Comparison of ENCODE assay signal across 23 cellular contexts in genomic region chr5:82886911-82887310, GRCh38.
A peak's percentile ranks its signal among the peaks of the same experiment; 100 is the strongest.
DNase-seq lines count a peak whose midpoint lies in the region; ATAC-seq and FAIRE-seq lines count a peak whose summit lies in the region.
"Had no signal": no experiment of that assay in that cellular context is flagged by ENCODE, and none has a peak within 500 bp of the region (broad histone marks: within the 10 kb centered on the region; RNA-seq: fewer than 3 reads in every experiment).

No MANE protein-coding gene starts in this region.

- no peak overlapping the region for H3K23ac ChIP-seq in neuronal stem cell (ENCODE audit: low read depth, low read length, poor library complexity)

- no peaks in the 10 kb centered on the region for H3K27me3 ChIP-seq in neuronal stem cell (ENCODE audit: control insufficient read depth in 3 of 3, insufficient read depth in 3 of 3, low read depth in 1 of 3, low read length in 3 of 3)
- H3K27me3 ChIP-seq: breast epithelium, Peyer's patch, uterus had no signal

- CTCF ChIA-PET in activated CD4-positive, alpha-beta memory T cell treated with anti-CD3 and anti-CD28 coated beads for 36 hours (lab: Charles Lee), result interaction anchor here (0.7 kb wide), 1 partner anchor 53 kb away, joined by 3 read pairs; no protein-coding TSS in a partner anchor

- H3K4me2 ChIP-seq in neuronal stem cell (ENCODE audit: insufficient read depth, low read length, poor library complexity, severe bottlenecking), result no peak overlapping the region

- ATAC-seq in left colon, result no peak
- ATAC-seq: left lobe of liver; stimulated activated naive B cell treated with anti-CD40 and anti-IgM and Interleukin-4, amounts not matched to agents 10 μg/mL and 1 μg/mL and 100 μg/mL, for 72 hours had no signal

- FAIRE-seq in RCC 7860 (lab: Jason Lieb, UNC), result peak; percentile 83
- FAIRE-seq: GM19239 had no signal

- intact Hi-C loops in activated CD4-positive, alpha-beta memory T cell treated with anti-CD3 and anti-CD28 coated beads for 36 hours (cut with micrococcal nuclease), result no loop called here
- intact Hi-C loops in left colon (cut with DNase I, micrococcal nuclease), result no loop called here

- H3K36me3 ChIP-seq in neuronal stem cell (replicated peaks in 1 of 2; ENCODE audit: control insufficient read depth in 2 of 2, insufficient read depth in 2 of 2, low read length in 2 of 2), result no peaks in the 10 kb centered on the region
- H3K36me3 ChIP-seq: breast epithelium, Peyer's patch, thoracic aorta, uterus had no signal

- no peak overlapping the region for H3K27ac ChIP-seq in neuronal stem cell (replicated peaks; ENCODE audit: low read length)
- H3K27ac ChIP-seq: breast epithelium, Peyer's patch, thoracic aorta, uterus had no signal

- no peaks in the 10 kb centered on the region for H3K9me3 ChIP-seq in neuronal stem cell (replicated peaks in 1 of 2; ENCODE audit: control insufficient read depth in 2 of 2, insufficient read depth in 1 of 2, low read depth in 1 of 2, low read length in 2 of 2)
- H3K9me3 ChIP-seq: breast epithelium, Peyer's patch, thoracic aorta, uterus had no signal

- no peak overlapping the region for H3K4me3 ChIP-seq in neuronal stem cell (ENCODE audit: low read length in 2 of 2)
- H3K4me3 ChIP-seq: breast epithelium, Peyer's patch, thoracic aorta, uterus had no signal

- no peak overlapping the region for H2BK5ac ChIP-seq in neuronal stem cell (ENCODE audit: low read length)

- H3K18ac ChIP-seq in neuronal stem cell (ENCODE audit: low read length), result no peak overlapping the region

- peak; percentile 19 for DNase-seq in Daoy (ENCODE audit: low read depth)
- peak; percentile 61 for DNase-seq in RCC 7860 (ENCODE audit: low spot score)
- DNase-seq in fibroblast of gingiva (ENCODE audit: low read depth), result peak; percentile 61
- DNase-seq in neuronal stem cell (ENCODE audit: low spot score), result no peak
- DNase-seq in activated CD4-positive, alpha-beta memory T cell treated with anti-CD3 and anti-CD28 coated beads for 36 hours, result no peak
- no peak for DNase-seq in GM03348 (ENCODE audit: low spot score)
- DNase-seq in Ammon's horn (ENCODE audit: low spot score), result no peak
- DNase-seq in left colon, result no peak
- DNase-seq: activated effector memory CD4-positive, alpha-beta T cell treated with anti-CD3 and anti-CD28 coated beads, Interleukin-2, amount 50 U/mL, for 16 hours; activated naive CD8-positive, alpha-beta T cell treated with anti-CD3 and anti-CD28 coated beads, Interleukin-2, amount 10 ng/mL, durations not matched to agents 7 days and 5 days; cortex of kidney; head of caudate nucleus; MM.1S; naive B cell; NCI-H2107; Peyer's patch; stimulated activated CD4-positive, alpha-beta T cell treated with anti-CD3 and anti-CD28 coated beads, Interleukin-4, amount 100 ng/mL, for 1 hour; stimulated activated naive B cell treated with anti-CD40 and anti-IgM and Interleukin-4, amounts not matched to agents 10 μg/mL and 1 μg/mL and 100 μg/mL, for 72 hours; uterus had no signal

- peak overlapping the region; percentile 55 for H2AFZ ChIP-seq in neuronal stem cell (ENCODE audit: low read length)

- no peak overlapping the region for H2BK120ac ChIP-seq in neuronal stem cell (ENCODE audit: low read depth, low read length)

- H3K9ac ChIP-seq in neuronal stem cell (ENCODE audit: low read depth, low read length, poor library complexity), result no peak overlapping the region

- no CpG with 5 or more reads among the region's 1 CpG for WGBS in neuronal stem cell (ENCODE audit: extremely low coverage in 2 of 2, insufficient read length in 2 of 2, insufficient replicate concordance in 1 of 2), 2 donors

- peaks cover 5% of the 10 kb centered on the region for H3K4me1 Mint-ChIP-seq in activated CD4-positive, alpha-beta memory T cell treated with anti-CD3 and anti-CD28 coated beads for 36 hours (ENCODE audit: low read depth)

- no peak overlapping the region for H3K4ac ChIP-seq in neuronal stem cell (ENCODE audit: low read length)

- H4K91ac ChIP-seq in neuronal stem cell (ENCODE audit: low read depth, low read length, poor library complexity), result no peak overlapping the region

- H2BK12ac ChIP-seq in neuronal stem cell (ENCODE audit: low read length), result no peak overlapping the region

- no peak overlapping the region for H3K4me3 Mint-ChIP-seq in activated CD4-positive, alpha-beta memory T cell treated with anti-CD3 and anti-CD28 coated beads for 36 hours
- H3K4me3 Mint-ChIP-seq: activated naive CD8-positive, alpha-beta T cell treated with anti-CD3 and anti-CD28 coated beads, Interleukin-2, amount 10 ng/mL, durations not matched to agents 7 days and 5 days; naive B cell; stimulated activated naive B cell treated with anti-CD40 and anti-IgM and Interleukin-4, amounts not matched to agents 10 μg/mL and 1 μg/mL and 100 μg/mL, for 72 hours had no signal

- peaks cover 9% of the 10 kb centered on the region for H3K27me3 Mint-ChIP-seq in activated CD4-positive, alpha-beta memory T cell treated with anti-CD3 and anti-CD28 coated beads for 36 hours
- H3K27me3 Mint-ChIP-seq: naive B cell; stimulated activated naive B cell treated with anti-CD40 and anti-IgM and Interleukin-4, amounts not matched to agents 10 μg/mL and 1 μg/mL and 100 μg/mL, for 72 hours had no signal

- H3K36me3 Mint-ChIP-seq in activated CD4-positive, alpha-beta memory T cell treated with anti-CD3 and anti-CD28 coated beads for 36 hours, result no peaks in the 10 kb centered on the region
- H3K36me3 Mint-ChIP-seq: naive B cell; stimulated activated naive B cell treated with anti-CD40 and anti-IgM and Interleukin-4, amounts not matched to agents 10 μg/mL and 1 μg/mL and 100 μg/mL, for 72 hours had no signal

- POLR2A ChIA-PET in activated CD4-positive, alpha-beta memory T cell treated with anti-CD3 and anti-CD28 coated beads for 36 hours (lab: Charles Lee), result no interaction called here

- H2BK15ac ChIP-seq in neuronal stem cell (ENCODE audit: low read length), result no peak overlapping the region

- H2AK5ac ChIP-seq in neuronal stem cell (ENCODE audit: low read depth, low read length), result no peak overlapping the region

- H3K79me1 ChIP-seq in neuronal stem cell (ENCODE audit: low read depth, low read length), result no peaks in the 10 kb centered on the region

- H3K14ac ChIP-seq in neuronal stem cell (ENCODE audit: low read length), result no peak overlapping the region

- H4K8ac ChIP-seq in neuronal stem cell (ENCODE audit: low read depth, low read length), result no peak overlapping the region

- H3K9me3 Mint-ChIP-seq in activated CD4-positive, alpha-beta memory T cell treated with anti-CD3 and anti-CD28 coated beads for 36 hours, result no peaks in the 10 kb centered on the region

- no peak overlapping the region for H3K27ac Mint-ChIP-seq in activated CD4-positive, alpha-beta memory T cell treated with anti-CD3 and anti-CD28 coated beads for 36 hours
- H3K27ac Mint-ChIP-seq: activated naive CD8-positive, alpha-beta T cell treated with anti-CD3 and anti-CD28 coated beads, Interleukin-2, amount 10 ng/mL, durations not matched to agents 7 days and 5 days; naive B cell; stimulated activated naive B cell treated with anti-CD40 and anti-IgM and Interleukin-4, amounts not matched to agents 10 μg/mL and 1 μg/mL and 100 μg/mL, for 72 hours had no signal

- no peaks in the 10 kb centered on the region for H3K4me1 ChIP-seq in neuronal stem cell (ENCODE audit: control insufficient read depth in 2 of 2, insufficient read depth in 1 of 2, low read depth in 1 of 2, low read length in 2 of 2)
- H3K4me1 ChIP-seq: breast epithelium, Peyer's patch, uterus had no signal

Comparison
In these comparisons a context has a peak if more than half of its experiments do, and no peak if none do; other contexts are left out.
1. DNase-seq: peak in Daoy (single experiment), RCC 7860 (single experiment) and fibroblast of gingiva (single experiment); none in neuronal stem cell (single experiment), activated CD4-positive, alpha-beta memory T cell treated with anti-CD3 and anti-CD28 coated beads for 36 hours (single experiment), GM03348 (single experiment), Ammon's horn (single experiment) and left colon (0 of 2).